ENCODE assay signal across 9 cellular contexts in the genomic region with DNA sequence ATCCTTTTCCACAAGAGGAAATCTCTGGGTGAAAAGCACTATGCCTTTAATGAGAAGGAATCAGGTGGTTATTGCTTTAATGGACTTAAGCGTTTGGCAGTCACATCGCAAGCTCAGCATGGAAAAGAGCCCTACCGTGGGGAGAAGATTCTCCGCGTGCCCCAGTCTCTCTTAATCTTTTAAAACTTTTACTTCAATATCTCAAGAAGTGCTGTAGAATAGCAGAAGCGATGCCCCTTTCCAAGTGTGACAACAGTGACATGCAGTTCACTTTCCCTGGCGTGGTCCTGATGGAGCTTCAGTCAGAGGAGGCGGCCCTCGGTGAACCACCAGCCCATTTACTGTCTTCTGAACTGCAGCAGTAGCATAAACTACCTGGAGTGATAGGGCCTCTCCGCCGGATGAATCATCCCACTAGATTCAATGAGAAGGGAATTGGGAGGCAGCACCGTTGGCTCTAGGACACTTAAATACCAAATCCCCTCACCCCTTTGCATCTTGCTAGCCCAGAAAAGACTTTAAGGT.
"Had no signal": no experiment of that assay in that cellular context is flagged by ENCODE, and none has a peak within 500 bp of the region (broad histone marks: within the 10 kb centered on the region; RNA-seq: fewer than 3 reads in every experiment).

No MANE protein-coding gene starts in this region.

- DNase-seq: cortex of kidney, ovary, upper lobe of right lung had no signal

- H3K4me1 ChIP-seq: heart left ventricle, upper lobe of right lung had no signal

- H3K4me3 ChIP-seq: heart left ventricle, ovary, upper lobe of right lung had no signal

- H3K4me1 Mint-ChIP-seq: activated T-helper 17 cell treated with anti-CD3 and anti-CD28 coated beads, Interleukin-2, amount 50 U/mL, for 72 hours; central memory CD8-positive, alpha-beta T cell; stimulated activated naive CD8-positive, alpha-beta T cell treated with anti-CD3 and anti-CD28 coated beads, Interleukin-15, amount 100 ng/mL, for 72 hours had no signal

- H3K27ac ChIP-seq: brain microvascular endothelial cell, heart left ventricle, ovary, upper lobe of right lung had no signal

- H3K9me3 ChIP-seq: ovary, upper lobe of right lung had no signal

- ATAC-seq: sciatic nerve; stimulated activated naive CD8-positive, alpha-beta T cell treated with anti-CD3 and anti-CD28 coated beads, Interleukin-15, amount 100 ng/mL, for 72 hours had no signal

- H3K36me3 ChIP-seq: brain microvascular endothelial cell, heart left ventricle, ovary, upper lobe of right lung had no signal

- H3K27ac Mint-ChIP-seq: activated T-helper 17 cell treated with anti-CD3 and anti-CD28 coated beads, Interleukin-2, amount 50 U/mL, for 72 hours; stimulated activated naive CD8-positive, alpha-beta T cell treated with anti-CD3 and anti-CD28 coated beads, Interleukin-15, amount 100 ng/mL, for 72 hours had no signal

- H3K4me3 Mint-ChIP-seq: activated T-helper 17 cell treated with anti-CD3 and anti-CD28 coated beads, Interleukin-2, amount 50 U/mL, for 72 hours; central memory CD8-positive, alpha-beta T cell; stimulated activated naive CD8-positive, alpha-beta T cell treated with anti-CD3 and anti-CD28 coated beads, Interleukin-15, amount 100 ng/mL, for 72 hours had no signal

- H3K27me3 ChIP-seq: brain microvascular endothelial cell, ovary, upper lobe of right lung had no signal
